In the genomic region with DNA sequence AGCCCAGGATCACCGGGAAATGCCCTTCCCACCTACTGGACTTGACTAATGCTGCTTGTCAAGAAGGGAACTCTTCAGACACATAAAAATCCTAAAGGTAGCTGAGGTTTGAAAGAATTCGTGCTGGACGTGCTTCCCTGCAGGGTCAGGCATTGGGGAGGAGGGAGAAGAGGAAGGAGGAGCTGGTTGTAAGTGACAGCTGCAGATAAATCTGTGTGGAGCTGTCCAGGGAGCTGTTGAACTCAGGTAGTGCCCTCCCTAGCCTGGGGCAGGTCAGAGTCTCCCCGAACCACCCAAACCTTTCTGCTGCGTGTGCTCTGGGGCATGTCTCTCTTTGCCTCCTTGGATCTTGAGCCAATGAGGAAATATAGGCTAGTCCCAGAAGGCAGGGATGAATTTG, we compare ENCODE assay signal across 12 cellular contexts. TPM values are rescaled to one million over a fixed set of nuclear protein-coding genes. Genes with fewer than 3 reads are reported as not detected.
A peak's percentile ranks its signal among the peaks of the same experiment; 100 is the strongest.
DNase-seq lines count a peak whose midpoint lies in the region; ATAC-seq and TF ChIP-seq lines count a peak whose summit lies in the region.
"Had no signal": no experiment of that assay in that cellular context is flagged by ENCODE, and none has a peak within 500 bp of the region (broad histone marks: within the 10 kb centered on the region; RNA-seq: fewer than 3 reads in every experiment).

No MANE protein-coding gene starts in this region.

- no peak overlapping the region for H3K4me3 ChIP-seq in H7 (ENCODE audit: insufficient read depth, low read depth, low read length)
- H3K4me3 ChIP-seq in gastrocnemius medialis, result peak overlapping the region in 1 of 4 donors; percentile 2
- H3K4me3 ChIP-seq: adrenal gland had no signal

- H3K36me3 ChIP-seq in H7 (replicated peaks; ENCODE audit: control insufficient read depth, insufficient read depth, low read length) (no peaks in the 10 kb centered on the region), gastrocnemius medialis (no peaks in the 10 kb centered on the region)
- H3K36me3 ChIP-seq: adrenal gland had no signal

- TF ChIP-seq POLR2A in gastrocnemius medialis (IDR thresholded peaks at IDR 0.05), result peak in 1 of 2 donors; percentile 16

- intact Hi-C loops in gastrocnemius medialis (cut with DNase I; ENCODE audit: low total_unique reads), result loop anchor here (5.0 kb wide), 1 partner anchor 392 kb away; no protein-coding TSS in a partner anchor

- H3K27me3 ChIP-seq in H7 (ENCODE audit: control insufficient read depth, insufficient read depth, low read length) (no peaks in the 10 kb centered on the region), gastrocnemius medialis (no peaks in the 10 kb centered on the region)
- H3K27me3 ChIP-seq: adrenal gland had no signal

- TF ChIP-seq CTCF in VCaP (conservative IDR thresholded peaks at IDR 0.05) (no peak), gastrocnemius medialis (IDR thresholded peaks at IDR 0.05 in 4 of 5, conservative IDR thresholded peaks at IDR 0.05 in 1 of 5) (no peak)

- in situ Hi-C loops in gastrocnemius medialis (cut with MboI; ENCODE audit: low sequenced_read_pairs in 4 of 4), result loop anchor here in 1 of 4 donors (10.0 kb wide), 1 partner anchor 100 kb away; no protein-coding TSS in a partner anchor

- peaks cover 51 to 55% of the 10 kb centered on the region in 2 donors for H3K4me1 ChIP-seq in gastrocnemius medialis

- H3K9me3 ChIP-seq in gastrocnemius medialis, result no peaks in the 10 kb centered on the region
- H3K9me3 ChIP-seq: adrenal gland had no signal

- H3K27ac ChIP-seq in VCaP, result peak overlapping the region; percentile 83
- peak overlapping the region; percentile 90 to 96 (median 91) for H3K27ac ChIP-seq in gastrocnemius medialis
- H3K27ac ChIP-seq: adrenal gland had no signal

- ATAC-seq in gastrocnemius medialis (peak in 1 of 2 donors; percentile 17), HG03469 (IDR thresholded peaks at IDR 0.05; ENCODE audit: unreplicated experiment) (no peak), HG03196 (IDR thresholded peaks at IDR 0.05; ENCODE audit: unreplicated experiment) (no peak)

- DNase-seq in H7 (peak; percentile 49), kidney tubule cell (ENCODE audit: low spot score) (peak; percentile 66), gastrocnemius medialis (peak; percentile 48 to 58), NCI-H2227 treated with DMSO at 0.1 percent for 48 hours (lab: John Stamatoyannopoulos, UW) (no peak)
- DNase-seq in activated CD4-positive, alpha-beta T cell treated with anti-CD3 and anti-CD28 coated beads for 1 hour, result no peak
- DNase-seq: activated CD4-positive, alpha-beta T cell treated with anti-CD3 and anti-CD28 coated beads, Interleukin-2, amount 50 U/mL, for 1 hour; adrenal gland; DMS 273 treated with DMSO at 0.1 percent for 48 hours; NCI-H1694 had no signal

RNA-seq across cellular contexts. Expression of a gene that starts 23.7 kb away (rescaled TPM):
- 14.2 and 217 TPM in 2 replicates for total RNA-seq in H7 (2014; rRNA removed; shearing (Covaris generic))
- 100 to 1,000 TPM in 1 of 4 donors, 10 to 100 TPM in 3; 16.3 to 110 (median 53.5) TPM for total RNA-seq in gastrocnemius medialis

Comparison
In these comparisons a context has a peak if more than half of its experiments do, and no peak if none do; other contexts are left out.
1. DNase-seq: peak in H7 (single experiment), kidney tubule cell (single experiment) and gastrocnemius medialis (2 of 2); none in NCI-H2227 treated with DMSO at 0.1 percent for 48 hours (single experiment) and activated CD4-positive, alpha-beta T cell treated with anti-CD3 and anti-CD28 coated beads for 1 hour (single experiment).